ENCODE assay signal across 15 cellular contexts in genomic region chr6:155352130-155352420, GRCh38.
"Had no signal": no experiment of that assay in that cellular context is flagged by ENCODE, and none has a peak within 500 bp of the region (broad histone marks: within the 10 kb centered on the region; RNA-seq: fewer than 3 reads in every experiment).

No MANE protein-coding gene starts in this region.

- H3K27me3 ChIP-seq: esophagus muscularis mucosa, gastrocnemius medialis, ovary, right atrium auricular region, sigmoid colon, testis, transverse colon had no signal

- H3K27ac ChIP-seq: epithelial cell of prostate, esophagus muscularis mucosa, gastrocnemius medialis, ovary, right atrium auricular region, sigmoid colon, testis, transverse colon had no signal

- H3K36me3 ChIP-seq: esophagus muscularis mucosa, gastrocnemius medialis, ovary, right atrium auricular region, sigmoid colon, transverse colon had no signal

- H3K9me3 ChIP-seq: gastrocnemius medialis, ovary, testis had no signal

- ATAC-seq: effector memory CD8-positive, alpha-beta T cell; gastrocnemius medialis; left lobe of liver; natural killer cell had no signal

- DNase-seq: effector memory CD8-positive, alpha-beta T cell; gastrocnemius medialis; islet precursor cell; mammary epithelial cell; natural killer cell; ovary; sigmoid colon; small intestine; stimulated activated CD4-positive, alpha-beta T cell treated with anti-CD3 and anti-CD28 coated beads, Interleukin-12 subunit alpha, Interleukin-12 subunit beta, amount 100 ng/mL, for 4 hours; testis; transverse colon had no signal

- H3K4me3 ChIP-seq: esophagus muscularis mucosa, gastrocnemius medialis, ovary, right atrium auricular region, sigmoid colon, testis, transverse colon had no signal

- H3K4me1 ChIP-seq: esophagus muscularis mucosa, gastrocnemius medialis, right atrium auricular region, sigmoid colon, testis, transverse colon had no signal
